Comparison of ENCODE assay signal across 8 cellular contexts in the genomic region with DNA sequence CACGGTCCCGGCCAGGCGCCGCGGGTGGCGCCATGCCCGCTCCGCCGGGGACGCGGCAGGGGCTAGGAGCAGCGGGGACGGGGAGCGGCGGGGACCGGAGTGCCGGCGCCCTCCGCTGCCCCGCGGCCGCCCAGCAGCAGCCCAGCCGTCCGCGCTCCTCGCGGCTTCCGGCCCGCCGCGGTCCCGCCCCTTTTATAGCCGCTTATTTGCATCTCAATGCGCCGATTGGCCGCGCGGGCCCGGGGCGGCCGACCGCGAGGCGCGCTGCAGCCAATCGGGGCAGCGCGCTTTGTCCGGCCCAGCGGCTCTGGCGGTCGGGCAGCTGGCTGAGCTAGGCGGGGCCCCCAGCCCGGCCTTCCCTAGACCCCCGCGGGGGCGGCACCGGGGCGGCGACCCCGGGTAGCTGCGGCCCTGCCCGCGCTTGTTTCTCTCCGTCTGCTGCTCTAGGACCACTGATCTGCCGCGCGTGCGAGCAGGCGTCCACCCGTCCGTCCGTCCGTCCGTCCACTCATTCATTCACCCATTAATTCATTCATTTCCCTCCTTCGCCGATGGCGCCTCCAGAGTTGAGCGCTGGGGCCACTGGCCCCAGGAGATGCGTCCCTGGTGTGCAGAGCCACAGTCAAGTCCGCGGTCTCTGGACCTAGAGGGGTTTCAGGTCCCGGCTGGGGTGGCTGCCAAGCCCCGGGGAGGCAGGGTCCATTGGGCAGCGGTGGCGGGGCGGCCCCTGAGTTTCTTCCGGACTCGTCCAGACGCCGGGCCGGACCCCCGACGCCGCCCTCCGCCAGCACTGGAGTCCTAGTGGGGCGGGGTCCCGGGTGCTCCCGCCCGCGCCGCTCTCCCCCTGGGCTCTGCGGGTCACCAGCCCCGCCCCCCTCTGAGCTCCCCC. TPM values are rescaled to one million over a fixed set of nuclear protein-coding genes. Genes with fewer than 3 reads are reported as not detected.
DNase-seq lines count a peak whose midpoint lies in the region; ATAC-seq, FAIRE-seq and TF ChIP-seq lines count a peak whose summit lies in the region.

A gene with protein sequence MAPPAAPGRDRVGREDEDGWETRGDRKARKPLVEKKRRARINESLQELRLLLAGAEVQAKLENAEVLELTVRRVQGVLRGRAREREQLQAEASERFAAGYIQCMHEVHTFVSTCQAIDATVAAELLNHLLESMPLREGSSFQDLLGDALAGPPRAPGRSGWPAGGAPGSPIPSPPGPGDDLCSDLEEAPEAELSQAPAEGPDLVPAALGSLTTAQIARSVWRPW (minus strand): TSS at position 167 of the 889 bp plus-strand sequence. CDS start 133 bp downstream, at position 34.

- 0 out of 2 replicates have a peak, but pooled peaks cover 3% of the 10 kb centered on the region for H3K27me3 ChIP-seq in OCI-LY1 (ENCODE audit: insufficient read depth, low read length)
- H3K27me3 ChIP-seq in esophagus muscularis mucosa, result peaks cover 0 to 15% (median 0%) of the 10 kb centered on the region in 4 donors

- peaks cover 25% of the 10 kb centered on the region for H3K4me1 ChIP-seq in OCI-LY1 (ENCODE audit: insufficient read depth, low read length, severe bottlenecking)
- peaks cover 27 to 42% (median 35%) of the 10 kb centered on the region in 4 donors for H3K4me1 ChIP-seq in esophagus muscularis mucosa

- no peaks in the 10 kb centered on the region for H4K20me1 ChIP-seq in OCI-LY1 (ENCODE audit: insufficient read depth, low read length)

- H3K9me2 ChIP-seq in OCI-LY1 (ENCODE audit: low read depth, low read length), result no peaks in the 10 kb centered on the region

- 0% methylated on average over 24 of the region's 104 CpGs for WGBS in esophagus muscularis mucosa

- H3K9me3 ChIP-seq in OCI-LY1 (ENCODE audit: low read length) (no peaks in the 10 kb centered on the region), esophagus muscularis mucosa (no peaks in the 10 kb centered on the region)

- peak within 1 kb of the TSS; percentile 81 for H3K4me2 ChIP-seq in OCI-LY1 (ENCODE audit: low read length)

- no peak for TF ChIP-seq EP300 in esophagus muscularis mucosa (IDR thresholded peaks at IDR 0.05)

- TF ChIP-seq CTCF in D721Med (IDR thresholded peaks at IDR 0.05; ENCODE audit: insufficient read depth, missing control alignments) (no peak), OCI-LY1 (IDR thresholded peaks at IDR 0.05; ENCODE audit: low read length) (no peak), esophagus muscularis mucosa (IDR thresholded peaks at IDR 0.05) (peak in 1 of 3 experiments; percentile 33)

- intact Hi-C loops in esophagus muscularis mucosa (cut with DNase I), result no loop called here

- peaks cover 6% of the 10 kb centered on the region; the same call in 1 of the 2 replicates for H3K36me3 ChIP-seq in OCI-LY1 (ENCODE audit: insufficient read depth, low read length)
- H3K36me3 ChIP-seq in esophagus muscularis mucosa, result peaks cover 0 to 11% (median 2%) of the 10 kb centered on the region in 4 donors

- H3K4me3 ChIP-seq in OCI-LY1 (ENCODE audit: low read depth, low read length, poor library complexity, severe bottlenecking), result peak within 1 kb of the TSS; percentile 82
- H3K4me3 ChIP-seq in esophagus muscularis mucosa, result peak within 1 kb of the TSS; percentile 70 to 90 (median 78)

- peak within 1 kb of the TSS; percentile 34 for H3K27ac ChIP-seq in OCI-LY1 (ENCODE audit: low read depth, low read length, poor library complexity, severe bottlenecking)
- peak within 1 kb of the TSS; percentile 74 to 84 (median 80) for H3K27ac ChIP-seq in esophagus muscularis mucosa (replicated peaks in 1 of 4)

- no peaks in the 10 kb centered on the region for H3F3A ChIP-seq in OCI-LY1 (ENCODE audit: insufficient read depth, low read length)

- ATAC-seq in GM21515 (IDR thresholded peaks at IDR 0.05; ENCODE audit: unreplicated experiment), result peak; percentile 79

- DNase-seq in D721Med (ENCODE audit: insufficient read length, low spot score) (peak; percentile 82), HuH-7 (ENCODE audit: low spot score) (peak; percentile 96), activated T-cell treated with anti-CD3 and anti-CD28 coated beads for 48 hours (ENCODE audit: low read depth) (peak; percentile 77), esophagus muscularis mucosa (ENCODE audit: extremely low spot score) (no peak), myocyte (ENCODE audit: low read depth) (peak; percentile 93)
- peak; percentile 45 to 46 for DNase-seq in stimulated activated CD8-positive, alpha-beta memory T cell treated with anti-CD3 and anti-CD28 coated beads, Interleukin-7, amount 100 ng/mL, for 1 hour (ENCODE audit: low read depth in 2 of 2)

- no peaks in the 10 kb centered on the region for H3K79me2 ChIP-seq in OCI-LY1 (ENCODE audit: insufficient read depth, low read length)

- H3K9ac ChIP-seq in OCI-LY1 (ENCODE audit: low read length), result peak within 1 kb of the TSS; percentile 88

- no peak within 1 kb of the TSS for H2AFZ ChIP-seq in OCI-LY1 (ENCODE audit: low read length)

- FAIRE-seq in D721Med (lab: Jason Lieb, UNC), result no peak

- peak; percentile 9 for TF ChIP-seq POLR2A in esophagus muscularis mucosa (IDR thresholded peaks at IDR 0.05; ENCODE audit: low read depth)

RNA-seq across cellular contexts. Expression of the gene that starts here (rescaled TPM):
- 10 to 100 TPM; 10.2 to 17.0 (median 11.2) TPM for total RNA-seq in esophagus muscularis mucosa
- 289 and 488 TPM in 2 replicates for total RNA-seq in myocyte
- polyA plus RNA-seq in myocyte (2012), result 258 TPM

Comparison
In these comparisons a context has a peak if more than half of its experiments do, and no peak if none do; other contexts are left out.
1. RNA of the gene that starts here (total RNA-seq): 289 to 488 TPM in myocyte; 10.2 to 17.0 TPM in esophagus muscularis mucosa; every median in the first group is over 10 times any median in the second.